6 cellular contexts compared by ENCODE assay signal in the genomic region with DNA sequence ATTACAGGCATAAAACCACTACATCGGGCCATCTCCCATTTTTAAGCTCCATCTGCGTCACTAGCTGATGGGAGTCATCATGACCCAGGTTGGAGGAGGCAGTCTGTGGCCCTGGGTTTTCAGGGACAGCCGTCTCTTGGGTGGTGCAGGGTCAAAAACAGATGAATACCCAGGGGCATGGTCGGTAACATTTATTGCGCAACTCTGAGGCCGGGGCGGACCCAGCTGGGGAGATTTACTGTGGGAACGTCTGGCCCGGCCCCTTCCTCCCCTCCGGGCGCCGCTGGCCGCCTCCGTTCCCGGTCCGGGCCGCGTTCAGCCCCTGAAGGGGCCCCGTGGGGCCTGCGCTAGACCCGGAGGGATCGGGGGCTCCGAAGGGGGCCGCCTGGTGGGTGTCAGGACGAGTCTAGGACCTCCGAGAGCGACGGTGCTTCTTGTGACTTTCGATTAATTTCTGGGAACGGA. TPM values are rescaled to one million over a fixed set of nuclear protein-coding genes. Genes with fewer than 3 reads are reported as not detected.
DNase-seq lines count a peak whose midpoint lies in the region; ATAC-seq, FAIRE-seq and TF ChIP-seq lines count a peak whose summit lies in the region.

No MANE protein-coding gene starts in this region.

- RAD21 ChIA-PET in GM12878 (lab: Charles Lee; ENCODE audit: unreplicated experiment) = interaction anchor here (1.0 to 1.2 kb wide), 2 partner anchors 40 to 43 kb away, joined by 3 to 4 read pairs; no protein-coding TSS in a partner anchor

- H3K27ac ChIP-seq in GM12878 (ENCODE audit: control insufficient read depth, insufficient read depth) = no peak overlapping the region

- TF ChIP-seq RAD21 in GM12878 (IDR thresholded peaks at IDR 0.05; ENCODE audit: insufficient read depth, low read depth, low read length) = no peak

- H3K27me3 Mint-ChIP-seq in naive thymus-derived CD8-positive, alpha-beta T cell = peaks cover 19 to 66% (median 41%) of the 10 kb centered on the region in 5 donors

- H3K36me3 Mint-ChIP-seq in naive thymus-derived CD8-positive, alpha-beta T cell = no peaks in the 10 kb centered on the region

- intact Hi-C loops in GM12878 (cut with micrococcal nuclease; ENCODE audit: unreplicated experiment) = no loop called here

- H4K20me1 ChIP-seq in GM12878 (ENCODE audit: control insufficient read depth, insufficient read depth) = no peaks in the 10 kb centered on the region

- no peaks in the 10 kb centered on the region for H3K9me3 Mint-ChIP-seq in naive thymus-derived CD8-positive, alpha-beta T cell

- TF ChIP-seq POLR2A in GM12878 (IDR thresholded peaks at IDR 0.05; ENCODE audit: low read depth, low read length) = no peak

- WGBS in GM12878 (ENCODE audit: insufficient coverage, insufficient replicate concordance, low lambda C conversion rate, missing lambda C conversion rate) = 2% methylated on average over 30 of the region's 30 CpGs

- H3K4me1 ChIP-seq in GM12878 (ENCODE audit: control insufficient read depth, insufficient read depth, low read length) = peaks cover 22% of the 10 kb centered on the region

- DNase-seq in GM13976 (ENCODE audit: low spot score) (peak; percentile 49), GM12878 (ENCODE audit: low read depth, low spot score) (no peak), NCI-H524 (lab: John Stamatoyannopoulos, UW) (no peak), KG1 (lab: John Stamatoyannopoulos, UW) (no peak)
- DNase-seq in naive thymus-derived CD8-positive, alpha-beta T cell = no peak

- TF ChIP-seq EP300 in GM12878 (IDR thresholded peaks at IDR 0.05; ENCODE audit: borderline replicate concordance in 1 of 2, control insufficient read depth in 1 of 2, low read depth in 2 of 2, low read length in 2 of 2) = no peak

- TF ChIP-seq CTCF in GM13976 (IDR thresholded peaks at IDR 0.05; ENCODE audit: borderline replicate concordance, control extremely low read depth, extremely low read depth, insufficient read depth, missing control alignments) = no peak
- TF ChIP-seq CTCF in GM12878 (IDR thresholded peaks at IDR 0.05 in 2 of 3, conservative IDR thresholded peaks at IDR 0.05 in 1 of 3; ENCODE audit: control insufficient read depth in 2 of 3, extremely low read depth in 1 of 3, insufficient read depth in 1 of 3, low read depth in 3 of 3, low read length in 3 of 3) = no peak

- SMC1A ChIA-PET in GM12878 (lab: Charles Lee; ENCODE audit: uncharacterized antibody, unreplicated experiment) = interaction anchor here (1.1 kb wide), 1 partner anchor 46 kb away, joined by 4 read pairs; the partner anchor contains the start of gene SWSAP1

- H3K27me3 ChIP-seq in GM12878 (replicated peaks in 1 of 2; ENCODE audit: control insufficient read depth in 2 of 2, insufficient read depth in 2 of 2, low read length in 1 of 2) = peaks cover 10 to 16% of the 10 kb centered on the region in 2 experiments

- H3K9me3 ChIP-seq in GM12878 (replicated peaks; ENCODE audit: control insufficient read depth, insufficient read depth, low read length) = no peaks in the 10 kb centered on the region

- in situ Hi-C loops in GM13976 (cut with MboI; ENCODE audit: low sequenced_read_pairs, unreplicated experiment) = no loop called here
- in situ Hi-C loops in GM12878 (cut with MboI) = no loop called here

- H3K9ac ChIP-seq in GM12878 (ENCODE audit: control insufficient read depth, insufficient read depth, low read length) = no peak overlapping the region

- POLR2A ChIA-PET in GM12878 (lab: Charles Lee) = interaction anchor here (0.5 to 1.2 kb wide), 3 partner anchors 62 to 869 kb away, joined by 3 to 5 read pairs (median 4); no protein-coding TSS in a partner anchor
- POLR2A ChIA-PET in naive thymus-derived CD8-positive, alpha-beta T cell (lab: Charles Lee) = interaction anchor here (0.6 to 2.5 kb wide), 7 partner anchors 10 to 87 kb away, joined by 3 to 13 read pairs (median 4); partner anchors contain the start of genes ODAD3, PRKCSH and SWSAP1

- ATAC-seq in GM12878 (no peak), GM18858 (IDR thresholded peaks at IDR 0.05; ENCODE audit: unreplicated experiment) (no peak)
- no peak for ATAC-seq in naive thymus-derived CD8-positive, alpha-beta T cell

- peaks cover 18 to 52% (median 46%) of the 10 kb centered on the region in 4 donors for H3K4me1 Mint-ChIP-seq in naive thymus-derived CD8-positive, alpha-beta T cell

- FAIRE-seq in GM12878 (lab: Jason Lieb, UNC) = no peak

- H3K27ac Mint-ChIP-seq in naive thymus-derived CD8-positive, alpha-beta T cell = no peak overlapping the region

- peak overlapping the region; percentile 44; the same call in 1 of the 2 replicates for H2AFZ ChIP-seq in GM12878 (ENCODE audit: control insufficient read depth, low read depth, low read length)

- peak overlapping the region; percentile 40; the same call in 1 of the 2 replicates for H3K4me3 ChIP-seq in GM12878

- H3K36me3 ChIP-seq in GM12878 (ENCODE audit: control insufficient read depth in 2 of 2, insufficient read depth in 2 of 2, low read length in 1 of 2) = no peaks in the 10 kb centered on the region

- H3K79me2 ChIP-seq in GM12878 (ENCODE audit: control insufficient read depth, insufficient read depth, low read length) = no peaks in the 10 kb centered on the region

- H3K4me2 ChIP-seq in GM12878 (ENCODE audit: control insufficient read depth, insufficient read depth) = peak overlapping the region; percentile 74

- peak overlapping the region in 9 of 10 donors; percentile 32 to 88 (median 77) for H3K4me3 Mint-ChIP-seq in naive thymus-derived CD8-positive, alpha-beta T cell

- CTCF ChIA-PET in GM12878 (lab: Yijun Ruan, JAX) = interaction anchor here (0.6 to 2.9 kb wide), 7 partner anchors 9 to 76 kb away, joined by 3 to 10 read pairs (median 4); partner anchors contain the start of gene PRKCSH

- no TSS peak for BruUV-seq in GM12878 (replicated peaks; lab: Mats Ljungman, UMichigan)

RNA-seq across cellular contexts. Expression of gene RGL3, which starts 1.3 kb away (rescaled TPM):
- 0.61 TPM in 1 of 2 replicates, not detected in the other for total RNA-seq in GM12878 (2013; cell fraction: nucleolus; rRNA removed)
- total RNA-seq in GM12878 (2014; rRNA removed) (not detected in 2 replicates), GM12878 (2014; rRNA removed; fragmentation: Illumina TruSeq; extraction: Trizol) (not detected in 2 replicates), GM12878 (2021) (not detected in 2 replicates)
- not detected for polyA plus RNA-seq in GM12878 (2011; ENCODE audit: low read depth)
- polyA plus RNA-seq in GM12878 (2011; rRNA removed) (not detected in 2 replicates), GM12878 (2014; fragmentation: Illumina TruSeq; extraction: Trizol) (not detected in 2 replicates), GM12878 (2014; fragmentation: Nextera tagmentation; extraction: Ambion mirVana) (not detected), GM12878 (2014; rRNA removed) (not detected in 2 replicates), GM12878 (2016; fragmentation: Nextera tagmentation; extraction: Ambion mirVana) (not detected)
- not detected in 2 replicates for polyA plus RNA-seq in GM12878 (2011; cell fraction: cytosol; rRNA removed)
- polyA plus RNA-seq in GM12878 (2011; cell fraction: nucleus; rRNA removed) = not detected in 2 replicates
- 0.25 and 0.28 TPM in 2 replicates for polyA plus RNA-seq in GM12878 (2012)
- not detected in 2 replicates for polyA minus RNA-seq in GM12878 (2011; rRNA and poly(A)+ RNA removed)
- polyA minus RNA-seq in GM12878 (2011; cell fraction: cytosol; rRNA and poly(A)+ RNA removed) = 2.7 TPM in 1 of 2 replicates, not detected in the other
- not detected in 2 replicates for polyA minus RNA-seq in GM12878 (2011; cell fraction: nucleus; rRNA and poly(A)+ RNA removed)
- total RNA-seq in naive thymus-derived CD8-positive, alpha-beta T cell = not detected
- not detected for polyA plus RNA-seq in naive thymus-derived CD8-positive, alpha-beta T cell

RNA-seq across cellular contexts. Expression of gene ODAD3, which starts 14.5 kb away (rescaled TPM):
- not detected in 2 replicates for total RNA-seq in GM12878 (2013; cell fraction: nucleolus; rRNA removed)
- total RNA-seq in GM12878 (2014; rRNA removed) (not detected in 2 replicates), GM12878 (2014; rRNA removed; fragmentation: Illumina TruSeq; extraction: Trizol) (not detected in 2 replicates), GM12878 (2021) (0.11 and 0.28 TPM in 2 replicates)
- 0.13 TPM for polyA plus RNA-seq in GM12878 (2011; ENCODE audit: low read depth)
- polyA plus RNA-seq in GM12878 (2011; rRNA removed) (0.20 and 0.39 TPM in 2 replicates), GM12878 (2014; fragmentation: Illumina TruSeq; extraction: Trizol) (not detected in 2 replicates), GM12878 (2014; fragmentation: Nextera tagmentation; extraction: Ambion mirVana) (not detected), GM12878 (2014; rRNA removed) (0.08 TPM in 1 of 2 replicates, not detected in the other), GM12878 (2016; fragmentation: Nextera tagmentation; extraction: Ambion mirVana) (under 1 TPM in 1 of 2 experiments, not detected in 1; 0.11 TPM)
- 0.20 and 0.24 TPM in 2 replicates for polyA plus RNA-seq in GM12878 (2011; cell fraction: cytosol; rRNA removed)
- 0.31 and 0.85 TPM in 2 replicates for polyA plus RNA-seq in GM12878 (2011; cell fraction: nucleus; rRNA removed)
- polyA plus RNA-seq in GM12878 (2012) = 1.0 and 1.2 TPM in 2 replicates
- not detected in 2 replicates for polyA minus RNA-seq in GM12878 (2011; rRNA and poly(A)+ RNA removed)
- polyA minus RNA-seq in GM12878 (2011; cell fraction: cytosol; rRNA and poly(A)+ RNA removed) = not detected in 2 replicates
- polyA minus RNA-seq in GM12878 (2011; cell fraction: nucleus; rRNA and poly(A)+ RNA removed) = 0.24 TPM in 1 of 2 replicates, not detected in the other
- not detected for total RNA-seq in naive thymus-derived CD8-positive, alpha-beta T cell
- polyA plus RNA-seq in naive thymus-derived CD8-positive, alpha-beta T cell = not detected

RNA-seq across cellular contexts. Expression of gene PRKCSH, which starts 15.0 kb away (rescaled TPM):
- total RNA-seq in GM12878 (2013; cell fraction: nucleolus; rRNA removed) = 82.5 and 98.4 TPM in 2 replicates
- total RNA-seq in GM12878 (2014; rRNA removed) (95.5 and 99.3 TPM in 2 replicates), GM12878 (2014; rRNA removed; fragmentation: Illumina TruSeq; extraction: Trizol) (37.9 and 40.5 TPM in 2 replicates), GM12878 (2021) (271 and 280 TPM in 2 replicates)
- polyA plus RNA-seq in GM12878 (2011; ENCODE audit: low read depth) = 102 TPM
- polyA plus RNA-seq in GM12878 (2011; rRNA removed) (31.5 and 42.0 TPM in 2 replicates), GM12878 (2014; fragmentation: Illumina TruSeq; extraction: Trizol) (60.5 and 97.4 TPM in 2 replicates), GM12878 (2014; fragmentation: Nextera tagmentation; extraction: Ambion mirVana) (1 to 10 TPM; 1.1 to 5.2 TPM), GM12878 (2014; rRNA removed) (110 and 125 TPM in 2 replicates), GM12878 (2016; fragmentation: Nextera tagmentation; extraction: Ambion mirVana) (10 to 100 TPM; 42.0 to 46.1 TPM)
- polyA plus RNA-seq in GM12878 (2011; cell fraction: cytosol; rRNA removed) = 77.2 and 88.9 TPM in 2 replicates
- 270 and 309 TPM in 2 replicates for polyA plus RNA-seq in GM12878 (2011; cell fraction: nucleus; rRNA removed)
- polyA plus RNA-seq in GM12878 (2012) = 225 and 255 TPM in 2 replicates
- polyA minus RNA-seq in GM12878 (2011; rRNA and poly(A)+ RNA removed) = 47.5 and 73.1 TPM in 2 replicates
- polyA minus RNA-seq in GM12878 (2011; cell fraction: cytosol; rRNA and poly(A)+ RNA removed) = 83.8 and 90.2 TPM in 2 replicates
- 53.7 and 95.3 TPM in 2 replicates for polyA minus RNA-seq in GM12878 (2011; cell fraction: nucleus; rRNA and poly(A)+ RNA removed)
- 100 to 1,000 TPM; 252 to 262 TPM for total RNA-seq in naive thymus-derived CD8-positive, alpha-beta T cell
- polyA plus RNA-seq in naive thymus-derived CD8-positive, alpha-beta T cell = 10 to 100 TPM; 23.5 to 58.7 (median 28.0) TPM

RNA-seq across cellular contexts. Expression of gene EPOR, which starts 36.3 kb away (rescaled TPM):
- total RNA-seq in GM12878 (2013; cell fraction: nucleolus; rRNA removed) = 8.5 and 12.7 TPM in 2 replicates
- total RNA-seq in GM12878 (2014; rRNA removed) (3.0 and 3.8 TPM in 2 replicates), GM12878 (2014; rRNA removed; fragmentation: Illumina TruSeq; extraction: Trizol) (1.2 and 1.4 TPM in 2 replicates), GM12878 (2021) (2.9 and 3.3 TPM in 2 replicates)
- 1.2 TPM for polyA plus RNA-seq in GM12878 (2011; ENCODE audit: low read depth)
- polyA plus RNA-seq in GM12878 (2011; rRNA removed) (1.8 and 2.8 TPM in 2 replicates), GM12878 (2014; fragmentation: Illumina TruSeq; extraction: Trizol) (0.65 and 1.4 TPM in 2 replicates), GM12878 (2014; fragmentation: Nextera tagmentation; extraction: Ambion mirVana) (under 1 TPM; 0.66 to 0.74 TPM), GM12878 (2014; rRNA removed) (4.4 and 6.0 TPM in 2 replicates), GM12878 (2016; fragmentation: Nextera tagmentation; extraction: Ambion mirVana) (10 to 100 TPM in 1 of 2 experiments, 1 to 10 TPM in 1; 6.7 to 10.1 TPM)
- polyA plus RNA-seq in GM12878 (2011; cell fraction: cytosol; rRNA removed) = 4.7 and 4.8 TPM in 2 replicates
- polyA plus RNA-seq in GM12878 (2011; cell fraction: nucleus; rRNA removed) = 6.8 and 7.8 TPM in 2 replicates
- polyA plus RNA-seq in GM12878 (2012) = 2.4 and 3.6 TPM in 2 replicates
- polyA minus RNA-seq in GM12878 (2011; rRNA and poly(A)+ RNA removed) = 1.7 and 4.5 TPM in 2 replicates
- polyA minus RNA-seq in GM12878 (2011; cell fraction: cytosol; rRNA and poly(A)+ RNA removed) = 2.3 and 2.5 TPM in 2 replicates
- polyA minus RNA-seq in GM12878 (2011; cell fraction: nucleus; rRNA and poly(A)+ RNA removed) = 6.0 and 6.7 TPM in 2 replicates
- total RNA-seq in naive thymus-derived CD8-positive, alpha-beta T cell = 1 to 10 TPM; 5.1 to 6.2 TPM
- polyA plus RNA-seq in naive thymus-derived CD8-positive, alpha-beta T cell = 1 to 10 TPM; 5.1 to 6.9 (median 5.9) TPM

RNA-seq across cellular contexts. Expression of gene SWSAP1, which starts 46.0 kb away (rescaled TPM):
- total RNA-seq in GM12878 (2013; cell fraction: nucleolus; rRNA removed) = 4.9 and 5.2 TPM in 2 replicates
- total RNA-seq in GM12878 (2014; rRNA removed) (2.8 and 3.1 TPM in 2 replicates), GM12878 (2014; rRNA removed; fragmentation: Illumina TruSeq; extraction: Trizol) (1.5 and 2.1 TPM in 2 replicates), GM12878 (2021) (2.6 and 3.0 TPM in 2 replicates)
- polyA plus RNA-seq in GM12878 (2011; ENCODE audit: low read depth) = 0.60 TPM
- polyA plus RNA-seq in GM12878 (2011; rRNA removed) (1.2 and 2.3 TPM in 2 replicates), GM12878 (2014; fragmentation: Illumina TruSeq; extraction: Trizol) (0.35 and 1.6 TPM in 2 replicates), GM12878 (2014; fragmentation: Nextera tagmentation; extraction: Ambion mirVana) (1 to 10 TPM in 1 of 2 experiments, under 1 TPM in 1; 0.18 to 1.0 TPM), GM12878 (2014; rRNA removed) (3.7 and 4.7 TPM in 2 replicates), GM12878 (2016; fragmentation: Nextera tagmentation; extraction: Ambion mirVana) (1 to 10 TPM; 5.3 to 6.5 TPM)
- polyA plus RNA-seq in GM12878 (2011; cell fraction: cytosol; rRNA removed) = 2.6 and 3.6 TPM in 2 replicates
- 3.8 and 3.9 TPM in 2 replicates for polyA plus RNA-seq in GM12878 (2011; cell fraction: nucleus; rRNA removed)
- 1.5 and 2.2 TPM in 2 replicates for polyA plus RNA-seq in GM12878 (2012)
- 2.2 and 4.5 TPM in 2 replicates for polyA minus RNA-seq in GM12878 (2011; rRNA and poly(A)+ RNA removed)
- polyA minus RNA-seq in GM12878 (2011; cell fraction: cytosol; rRNA and poly(A)+ RNA removed) = 1.3 and 1.5 TPM in 2 replicates
- polyA minus RNA-seq in GM12878 (2011; cell fraction: nucleus; rRNA and poly(A)+ RNA removed) = 2.9 and 5.1 TPM in 2 replicates
- 1 to 10 TPM; 5.6 to 5.7 TPM for total RNA-seq in naive thymus-derived CD8-positive, alpha-beta T cell
- polyA plus RNA-seq in naive thymus-derived CD8-positive, alpha-beta T cell = 1 to 10 TPM; 4.3 to 5.8 (median 4.7) TPM
